ENCODE assay signal across 8 cellular contexts in genomic region chr12:132083731-132084641, GRCh38.
DNase-seq lines count a peak whose midpoint lies in the region; ATAC-seq and TF ChIP-seq lines count a peak whose summit lies in the region.

No MANE protein-coding gene starts in this region.

- peaks cover 7% of the 10 kb centered on the region for H3K36me3 Mint-ChIP-seq in T-cell
- peaks cover 1% of the 10 kb centered on the region for H3K36me3 Mint-ChIP-seq in progenitor cell of endocrine pancreas (ENCODE audit: insufficient read depth)

- H3K4me1 Mint-ChIP-seq in T-cell (peaks cover 21 to 31% (median 22%) of the 10 kb centered on the region in 3 donors), progenitor cell of endocrine pancreas (ENCODE audit: low read depth) (peaks cover 14% of the 10 kb centered on the region)

- DNase-seq in NCI-H146 treated with DMSO at 0.1 percent for 48 hours (lab: John Stamatoyannopoulos, UW; ENCODE audit: unreplicated experiment) (peak; percentile 85), T-cell (peak; percentile 72 to 88 (median 80)), amniotic epithelial cell (ENCODE audit: low read depth) (peak; percentile 74), left ventricle myocardium superior (peak; percentile 95), progenitor cell of endocrine pancreas (ENCODE audit: low spot score, unreplicated experiment) (peak; percentile 89), upper lobe of right lung (peak; percentile 96)

- H3K9me3 Mint-ChIP-seq in T-cell: no peaks in the 10 kb centered on the region
- no peaks in the 10 kb centered on the region for H3K9me3 Mint-ChIP-seq in progenitor cell of endocrine pancreas (ENCODE audit: low read depth)

- no peaks in the 10 kb centered on the region for H3K27me3 ChIP-seq in upper lobe of right lung

- intact Hi-C loops in left ventricle myocardium superior (cut with micrococcal nuclease) (no loop called here), upper lobe of right lung (cut with DNase I) (no loop called here)

- peaks cover 9% of the 10 kb centered on the region for H3K36me3 ChIP-seq in upper lobe of right lung

- no peaks in the 10 kb centered on the region for H3K27me3 Mint-ChIP-seq in T-cell
- H3K27me3 Mint-ChIP-seq in progenitor cell of endocrine pancreas: no peaks in the 10 kb centered on the region

- POLR2A ChIA-PET in T-cell (lab: Charles Lee): no interaction called here

- H3K4me3 ChIP-seq in upper lobe of right lung: peak overlapping the region; percentile 81

- TF ChIP-seq CTCF in progenitor cell of endocrine pancreas (IDR thresholded peaks at IDR 0.05; ENCODE audit: unreplicated experiment) (no peak), upper lobe of right lung (IDR thresholded peaks at IDR 0.05) (no peak)

- peaks cover 14% of the 10 kb centered on the region for H3K4me1 ChIP-seq in upper lobe of right lung

- H3K4me3 Mint-ChIP-seq in T-cell: peak overlapping the region; percentile 80 to 96 (median 84)
- H3K4me3 Mint-ChIP-seq in progenitor cell of endocrine pancreas (ENCODE audit: low read depth): peak overlapping the region; percentile 87

- ATAC-seq in GM18498 (IDR thresholded peaks at IDR 0.05; ENCODE audit: unreplicated experiment) (peak; percentile 86), HG02884 (IDR thresholded peaks at IDR 0.05; ENCODE audit: unreplicated experiment) (peak; percentile 87), T-cell (replicated peaks in 1 of 4) (peak; percentile 89 to 93 (median 91)), left ventricle myocardium superior (peak; percentile 96), upper lobe of right lung (peak; percentile 97)

- peak overlapping the region; percentile 88 for H3K27ac ChIP-seq in upper lobe of right lung

- no peaks in the 10 kb centered on the region for H3K9me3 ChIP-seq in upper lobe of right lung

- H3K27ac Mint-ChIP-seq in T-cell (peak overlapping the region; percentile 79 to 80), progenitor cell of endocrine pancreas (peak overlapping the region; percentile 93)

- CTCF ChIA-PET in T-cell (lab: Charles Lee): interaction anchor here in 1 of 2 donors (0.5 to 0.6 kb wide), 2 partner anchors 11 to 680 kb away, joined by 4 read pairs; no protein-coding TSS in a partner anchor

Comparison
In these comparisons a context has a peak if more than half of its experiments do, and no peak if none do; other contexts are left out.
1. Peak in every context shown above with its lines: DNase-seq, ATAC-seq, H3K4me3 ChIP-seq and H3K27ac ChIP-seq.